Comparison of ENCODE assay signal across 14 cellular contexts in the genomic region with DNA sequence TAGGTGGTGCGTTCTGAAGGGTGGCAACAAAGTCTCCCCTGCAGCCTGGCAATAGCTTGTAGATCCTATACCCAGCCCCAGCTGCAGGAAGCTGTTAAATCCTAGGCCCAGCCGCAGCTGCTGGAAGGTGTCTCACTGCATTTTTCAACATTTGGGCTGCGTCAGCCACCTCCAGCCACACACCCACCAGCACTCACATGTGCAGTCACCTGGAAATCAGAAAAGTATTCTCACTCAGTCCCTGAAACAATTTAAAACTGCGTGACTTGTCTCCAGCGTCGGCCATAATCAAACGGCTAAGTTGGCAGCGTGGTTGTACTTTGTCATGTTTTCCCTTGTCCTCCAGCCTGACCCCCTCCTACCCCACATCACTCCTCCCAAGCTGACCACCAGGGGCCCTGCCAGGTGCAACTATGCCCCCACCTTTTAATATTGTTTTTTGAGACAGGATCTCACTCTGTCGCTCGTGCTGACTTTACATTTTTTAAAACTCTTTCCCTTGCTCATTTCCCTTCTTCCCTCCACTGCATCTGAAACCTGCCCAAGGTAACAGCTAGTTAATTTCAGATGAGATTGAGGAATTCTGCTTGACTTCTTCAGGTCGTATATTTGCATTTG.
DNase-seq lines count a peak whose midpoint lies in the region; ATAC-seq and TF ChIP-seq lines count a peak whose summit lies in the region.
"Had no signal": no experiment of that assay in that cellular context is flagged by ENCODE, and none has a peak within 500 bp of the region (broad histone marks: within the 10 kb centered on the region; RNA-seq: fewer than 3 reads in every experiment).

No MANE protein-coding gene starts in this region.

- H4K5ac ChIP-seq in H9 (ENCODE audit: insufficient read length, low read depth, low read length) = no peak overlapping the region

- H3K9ac ChIP-seq in H9 (ENCODE audit: extremely low read depth, insufficient read length, low read length) = no peak overlapping the region
- no peak overlapping the region for H3K9ac ChIP-seq in endodermal cell (ENCODE audit: extremely low read depth, low read length, poor library complexity, severe bottlenecking)
- H3K9ac ChIP-seq: BLaER1 treated with 17β-estradiol and CSF1 and Interleukin-3, amounts not matched to agents 10 nM and 100 nM had no signal

- H3K36me3 Mint-ChIP-seq in H9 (ENCODE audit: insufficient read depth in 1 of 3, low read depth in 3 of 3) (peaks cover 2 to 8% (median 4%) of the 10 kb centered on the region in 3 experiments; a peak in 6 of 7 replicates), endodermal cell (ENCODE audit: low read depth) (no peaks in the 10 kb centered on the region), mesothelial cell of epicardium (peaks cover 3% of the 10 kb centered on the region)
- H3K36me3 Mint-ChIP-seq: CD4-positive, CD25-positive, alpha-beta regulatory T cell had no signal

- no CpG with 5 or more reads among the region's 11 CpGs for WGBS in H9 (ENCODE audit: extremely low coverage, insufficient read length, low lambda C conversion rate)
- 87 to 97% methylated on average over 5 to 11 of the region's 11 CpGs for WGBS in endodermal cell (ENCODE audit: insufficient coverage in 1 of 2, insufficient read length in 1 of 2), 2 experiments
- 36 to 55% methylated on average over 10 to 11 of the region's 11 CpGs for whole genome bisulfite sequencing in thyroid gland, 2 donors

- H2AK5ac ChIP-seq in H9 (ENCODE audit: insufficient read length, low read length) = no peak overlapping the region

- H2BK15ac ChIP-seq in H9 (ENCODE audit: low read depth, low read length) = no peak overlapping the region

- no peak overlapping the region for H3K4me3 ChIP-seq in endodermal cell (ENCODE audit: low read length)
- no peak overlapping the region for H3K4me3 ChIP-seq in thyroid gland (replicated peaks in 1 of 3)
- H3K4me3 ChIP-seq: BLaER1 treated with 17β-estradiol and CSF1 and Interleukin-3, amounts not matched to agents 10 nM and 100 nM had no signal

- no peak overlapping the region for H3K4me3 Mint-ChIP-seq in H9
- no peak overlapping the region for H3K4me3 Mint-ChIP-seq in endodermal cell
- no peak overlapping the region for H3K4me3 Mint-ChIP-seq in mesothelial cell of epicardium
- H3K4me3 Mint-ChIP-seq: CD4-positive, CD25-positive, alpha-beta regulatory T cell had no signal

- H3K4me1 Mint-ChIP-seq in H9 (no peaks in the 10 kb centered on the region), endodermal cell (no peaks in the 10 kb centered on the region), mesothelial cell of epicardium (no peaks in the 10 kb centered on the region)
- H3K4me1 Mint-ChIP-seq: CD4-positive, CD25-positive, alpha-beta regulatory T cell had no signal

- no peaks in the 10 kb centered on the region for H3K79me1 ChIP-seq in H9 (ENCODE audit: insufficient read depth, low read depth, low read length, poor library complexity, severe bottlenecking)

- no peak overlapping the region for H4K91ac ChIP-seq in H9 (ENCODE audit: insufficient read length, low read depth, low read length)

- H3T11ph ChIP-seq in H9 (ENCODE audit: low read length) = no peak overlapping the region

- TF ChIP-seq CTCF in H9 (conservative IDR thresholded peaks at IDR 0.05) (no peak), endodermal cell (conservative IDR thresholded peaks at IDR 0.05) (peak; percentile 24), mesothelial cell of epicardium (IDR thresholded peaks at IDR 0.05; ENCODE audit: unreplicated experiment) (peak; percentile 16), thyroid gland (IDR thresholded peaks at IDR 0.05) (peak in 2 of 6 experiments; percentile 8 to 31)

- intact Hi-C loops in thyroid gland (cut with DNase I) = no loop called here

- H3K9me3 ChIP-seq in H9 (ENCODE audit: control insufficient read depth, low read depth, low read length) (peaks cover 29% of the 10 kb centered on the region), endodermal cell (ENCODE audit: control insufficient read depth, low read length) (no peaks in the 10 kb centered on the region), thyroid gland (no peaks in the 10 kb centered on the region)

- H3K27me3 ChIP-seq in H9 (ENCODE audit: insufficient read depth, low read length) (no peaks in the 10 kb centered on the region), endodermal cell (ENCODE audit: control insufficient read depth, insufficient read depth, low read length, poor library complexity, severe bottlenecking) (no peaks in the 10 kb centered on the region), thyroid gland (no peaks in the 10 kb centered on the region)
- H3K27me3 ChIP-seq: BLaER1 treated with 17β-estradiol and CSF1 and Interleukin-3, amounts not matched to agents 10 nM and 100 nM had no signal

- no peak overlapping the region for H3K56ac ChIP-seq in H9 (ENCODE audit: insufficient read length, low read depth, low read length)

- H2BK120ac ChIP-seq in H9 (ENCODE audit: low read depth, low read length, poor library complexity, severe bottlenecking) = no peak overlapping the region

- no peak overlapping the region for H2BK20ac ChIP-seq in H9 (ENCODE audit: low read depth, low read length, poor library complexity, severe bottlenecking)

- H3K27ac Mint-ChIP-seq in H9 (no peak overlapping the region), endodermal cell (no peak overlapping the region), mesothelial cell of epicardium (no peak overlapping the region)
- H3K27ac Mint-ChIP-seq: CD4-positive, CD25-positive, alpha-beta regulatory T cell had no signal

- no peak overlapping the region for H2AFZ ChIP-seq in H9 (ENCODE audit: low read length)

- ATAC-seq in GM21390 (IDR thresholded peaks at IDR 0.05; ENCODE audit: unreplicated experiment) = no peak

- H3K36me3 ChIP-seq in endodermal cell (ENCODE audit: control insufficient read depth, insufficient read depth, low read length) (no peaks in the 10 kb centered on the region), thyroid gland (no peaks in the 10 kb centered on the region)
- H3K36me3 ChIP-seq: BLaER1 treated with 17β-estradiol and CSF1 and Interleukin-3, amounts not matched to agents 10 nM and 100 nM had no signal

- peak in 1 of 2 donors; percentile 52 for TF ChIP-seq POLR2A in thyroid gland (IDR thresholded peaks at IDR 0.05)

- no peak overlapping the region for H3K18ac ChIP-seq in H9 (ENCODE audit: insufficient read length, low read depth, low read length)

- no peak for DNase-seq in H9
- DNase-seq in endodermal cell = no peak
- DNase-seq in mesothelial cell of epicardium (ENCODE audit: low spot score in 2 of 2, unreplicated experiment in 2 of 2) = no peak
- peak; percentile 54 to 56 for DNase-seq in thyroid gland
- DNase-seq in NCI-H2171 treated with DMSO at 0.1 percent for 48 hours (lab: John Stamatoyannopoulos, UW) = no peak
- DNase-seq in SIG-M5 (lab: John Stamatoyannopoulos, UW) = no peak
- DNase-seq: ACHN; CD4-positive, CD25-positive, alpha-beta regulatory T cell; DMS53; GF-D8; GOT3; HCEC 1CT had no signal

- H4K20me1 ChIP-seq in H9 (ENCODE audit: control insufficient read depth, insufficient read depth, insufficient read length) = no peaks in the 10 kb centered on the region
- H4K20me1 ChIP-seq: BLaER1 treated with 17β-estradiol and CSF1 and Interleukin-3, amounts not matched to agents 10 nM and 100 nM had no signal

- no peak overlapping the region for H3K4me2 ChIP-seq in H9 (ENCODE audit: insufficient read depth, insufficient read length, low read length)
- H3K4me2 ChIP-seq: BLaER1 treated with 17β-estradiol and CSF1 and Interleukin-3, amounts not matched to agents 10 nM and 100 nM had no signal

- no peaks in the 10 kb centered on the region; the same call in 1 of the 2 replicates for H3K27me3 Mint-ChIP-seq in H9 (ENCODE audit: low read depth)
- H3K27me3 Mint-ChIP-seq in endodermal cell (ENCODE audit: insufficient read depth) = no peaks in the 10 kb centered on the region
- no peaks in the 10 kb centered on the region for H3K27me3 Mint-ChIP-seq in mesothelial cell of epicardium (ENCODE audit: low read depth)
- H3K27me3 Mint-ChIP-seq: CD4-positive, CD25-positive, alpha-beta regulatory T cell had no signal

- H3K79me2 ChIP-seq in H9 (ENCODE audit: insufficient read depth, low read length) = no peaks in the 10 kb centered on the region; the same call in 1 of the 2 replicates

- no peak overlapping the region for H2BK12ac ChIP-seq in H9 (ENCODE audit: insufficient read length, low read depth, low read length)

- peaks cover 64 to 68% of the 10 kb centered on the region in 2 experiments for H3K9me3 Mint-ChIP-seq in H9
- peaks cover 67% of the 10 kb centered on the region for H3K9me3 Mint-ChIP-seq in endodermal cell
- peaks cover 63% of the 10 kb centered on the region for H3K9me3 Mint-ChIP-seq in mesothelial cell of epicardium

- peak overlapping the region; percentile 18 for H2BK5ac ChIP-seq in H9 (ENCODE audit: insufficient read length, low read length)

- H4K8ac ChIP-seq in H9 (replicated peaks; ENCODE audit: insufficient read length, low read depth, low read length) = no peak overlapping the region

- H3K23me2 ChIP-seq in H9 (ENCODE audit: insufficient read length, low read depth, low read length, poor library complexity, severe bottlenecking) = no peaks in the 10 kb centered on the region

- H3K4me1 ChIP-seq in H9 (ENCODE audit: insufficient read depth, low read length) (no peaks in the 10 kb centered on the region), endodermal cell (ENCODE audit: control insufficient read depth, insufficient read depth, low read length) (peaks cover 4% of the 10 kb centered on the region), thyroid gland (peaks cover 0 to 13% of the 10 kb centered on the region in 2 donors)
- H3K4me1 ChIP-seq: BLaER1 treated with 17β-estradiol and CSF1 and Interleukin-3, amounts not matched to agents 10 nM and 100 nM had no signal

- H3K4ac ChIP-seq in H9 (ENCODE audit: low read depth, low read length) = no peak overlapping the region

- no peak overlapping the region for H3K14ac ChIP-seq in H9 (ENCODE audit: insufficient read depth, low read length)

- H3K27ac ChIP-seq in H9 (ENCODE audit: insufficient read length, low read depth, low read length) (no peak overlapping the region), endodermal cell (ENCODE audit: low read depth, low read length) (no peak overlapping the region), thyroid gland (peak overlapping the region in 1 of 3 donors; percentile 74)
- H3K27ac ChIP-seq: BLaER1 treated with 17β-estradiol and CSF1 and Interleukin-3, amounts not matched to agents 10 nM and 100 nM had no signal

- no peak overlapping the region for H3K23ac ChIP-seq in H9 (ENCODE audit: insufficient read length, low read depth, low read length)

Comparison
In these comparisons a context has a peak if more than half of its experiments do, and no peak if none do; other contexts are left out.
1. DNase-seq: peak in thyroid gland (2 of 2); none in H9 (single experiment), endodermal cell (single experiment), mesothelial cell of epicardium (0 of 2), NCI-H2171 treated with DMSO at 0.1 percent for 48 hours (single experiment) and SIG-M5 (single experiment).